31 cellular contexts compared by ENCODE assay signal in genomic region chr10:77049146-77049545, GRCh38.
"Had no signal": no experiment of that assay in that cellular context is flagged by ENCODE, and none has a peak within 500 bp of the region (broad histone marks: within the 10 kb centered on the region; RNA-seq: fewer than 3 reads in every experiment).

No MANE protein-coding gene starts in this region.

- ATAC-seq: activated T-cell treated with anti-CD3 and anti-CD28 coated beads, Interleukin-2, amount 50 U/mL, for 4 hours; activated T-helper 17 cell treated with anti-CD3 and anti-CD28 coated beads, Interleukin-2, amount 50 U/mL, for 72 hours; body of pancreas; effector memory CD8-positive, alpha-beta T cell; foreskin keratinocyte; gastrocnemius medialis; heart left ventricle; T-cell; WTC11 had no signal

- H3K36me3 ChIP-seq: esophagus muscularis mucosa, gastrocnemius medialis, heart left ventricle had no signal

- H3K27me3 ChIP-seq: body of pancreas, esophagus muscularis mucosa, gastrocnemius medialis had no signal

- H3K4me3 ChIP-seq: body of pancreas, esophagus muscularis mucosa, gastrocnemius medialis, heart left ventricle had no signal

- H3K27ac Mint-ChIP-seq: activated CD4-positive, alpha-beta memory T cell treated with anti-CD3 and anti-CD28 coated beads, Interleukin-2, amount 10 ng/mL, durations not matched to agents 7 days and 5 days; activated CD4-positive, alpha-beta T cell treated with anti-CD3 and anti-CD28 coated beads, Interleukin-2, amount 10 ng/mL, durations not matched to agents 7 days and 5 days; activated naive CD8-positive, alpha-beta T cell; activated T-helper 17 cell treated with anti-CD3 and anti-CD28 coated beads, Interleukin-2, amount 50 U/mL, for 72 hours; effector memory CD8-positive, alpha-beta T cell; T-cell; T-helper 1 cell treated with Interleukin-12 subunit alpha and Interleukin-12 subunit beta and Interleukin-4 antibody, amounts not matched to agents 30 μg/mL and 1 μg/mL, for 36 hours; WTC11 had no signal

- H3K27me3 Mint-ChIP-seq: activated CD4-positive, alpha-beta memory T cell treated with anti-CD3 and anti-CD28 coated beads, Interleukin-2, amount 10 ng/mL, durations not matched to agents 7 days and 5 days; activated CD4-positive, alpha-beta T cell treated with anti-CD3 and anti-CD28 coated beads, Interleukin-2, amount 10 ng/mL, durations not matched to agents 7 days and 5 days had no signal

- H3K4me1 ChIP-seq: body of pancreas, foreskin keratinocyte, gastrocnemius medialis, heart left ventricle had no signal

- H3K27ac ChIP-seq: body of pancreas, esophagus muscularis mucosa, foreskin keratinocyte, gastrocnemius medialis, heart left ventricle, VCaP had no signal

- H3K9me3 ChIP-seq: body of pancreas, esophagus muscularis mucosa, gastrocnemius medialis, heart left ventricle had no signal

- DNase-seq: activated CD4-positive, alpha-beta memory T cell treated with anti-CD3 and anti-CD28 coated beads, Interleukin-2, amount 10 ng/mL, durations not matched to agents 7 days and 5 days; activated CD4-positive, alpha-beta T cell treated with anti-CD3 and anti-CD28 coated beads for 1 hour; activated CD4-positive, alpha-beta T cell treated with anti-CD3 and anti-CD28 coated beads for 4 hours; activated CD4-positive, alpha-beta T cell treated with anti-CD3 and anti-CD28 coated beads, Interleukin-2, amount 10 ng/mL, durations not matched to agents 7 days and 5 days; activated CD4-positive, alpha-beta T cell treated with anti-CD3 and anti-CD28 coated beads, Interleukin-2, amount 50 U/mL, for 4 hours; activated CD8-positive, alpha-beta memory T cell treated with anti-CD3 and anti-CD28 coated beads, Interleukin-2, amount 50 U/mL, for 48 hours; activated effector memory CD4-positive, alpha-beta T cell treated with Interleukin-2 at 50 U/mL for 16 hours; activated gamma-delta T cell treated with Interleukin-2 at 50 U/mL for 16 hours; activated naive CD4-positive, alpha-beta T cell treated with anti-CD3 and anti-CD28 coated beads, Interleukin-2, amount 50 U/mL, for 16 hours; activated naive CD4-positive, alpha-beta T cell treated with Interleukin-2 at 50 U/mL for 16 hours; activated T-cell treated with anti-CD3 and anti-CD28 coated beads for 4 hours; activated T-cell treated with anti-CD3 and anti-CD28 coated beads, Interleukin-2, amount 50 U/mL, for 4 hours; amniotic stem cell; anterior cingulate cortex; body of pancreas; cortex of kidney; dermis blood vessel endothelial cell; effector CD4-positive, alpha-beta T cell; effector memory CD8-positive, alpha-beta T cell; erythroblast; gastrocnemius medialis; glutamatergic neuron; heart left ventricle; T-cell had no signal

- H3K36me3 Mint-ChIP-seq: activated naive CD8-positive, alpha-beta T cell; T-cell; WTC11 had no signal

- H3K4me3 Mint-ChIP-seq: activated CD4-positive, alpha-beta memory T cell treated with anti-CD3 and anti-CD28 coated beads, Interleukin-2, amount 10 ng/mL, durations not matched to agents 7 days and 5 days; activated CD4-positive, alpha-beta T cell treated with anti-CD3 and anti-CD28 coated beads, Interleukin-2, amount 10 ng/mL, durations not matched to agents 7 days and 5 days; activated naive CD8-positive, alpha-beta T cell; activated T-cell treated with anti-CD3 and anti-CD28 coated beads, Interleukin-2, amount 50 U/mL, for 4 hours; activated T-helper 17 cell treated with anti-CD3 and anti-CD28 coated beads, Interleukin-2, amount 50 U/mL, for 72 hours; effector memory CD8-positive, alpha-beta T cell; T-cell; T-helper 1 cell treated with Interleukin-12 subunit alpha and Interleukin-12 subunit beta and Interleukin-4 antibody, amounts not matched to agents 30 μg/mL and 1 μg/mL, for 36 hours; WTC11 had no signal

- H3K4me1 Mint-ChIP-seq: activated CD4-positive, alpha-beta memory T cell treated with anti-CD3 and anti-CD28 coated beads, Interleukin-2, amount 10 ng/mL, durations not matched to agents 7 days and 5 days; activated CD4-positive, alpha-beta T cell treated with anti-CD3 and anti-CD28 coated beads, Interleukin-2, amount 10 ng/mL, durations not matched to agents 7 days and 5 days; activated T-helper 17 cell treated with anti-CD3 and anti-CD28 coated beads, Interleukin-2, amount 50 U/mL, for 72 hours had no signal

- H3K9me3 Mint-ChIP-seq: activated CD4-positive, alpha-beta memory T cell treated with anti-CD3 and anti-CD28 coated beads, Interleukin-2, amount 10 ng/mL, durations not matched to agents 7 days and 5 days; activated T-cell treated with anti-CD3 and anti-CD28 coated beads, Interleukin-2, amount 50 U/mL, for 4 hours; activated T-helper 17 cell treated with anti-CD3 and anti-CD28 coated beads, Interleukin-2, amount 50 U/mL, for 72 hours; effector memory CD8-positive, alpha-beta T cell; T-cell; T-helper 1 cell treated with Interleukin-12 subunit alpha and Interleukin-12 subunit beta and Interleukin-4 antibody, amounts not matched to agents 30 μg/mL and 1 μg/mL, for 36 hours; WTC11 had no signal
